Comparison of ENCODE assay signal across 1 cellular context in the genomic region with DNA sequence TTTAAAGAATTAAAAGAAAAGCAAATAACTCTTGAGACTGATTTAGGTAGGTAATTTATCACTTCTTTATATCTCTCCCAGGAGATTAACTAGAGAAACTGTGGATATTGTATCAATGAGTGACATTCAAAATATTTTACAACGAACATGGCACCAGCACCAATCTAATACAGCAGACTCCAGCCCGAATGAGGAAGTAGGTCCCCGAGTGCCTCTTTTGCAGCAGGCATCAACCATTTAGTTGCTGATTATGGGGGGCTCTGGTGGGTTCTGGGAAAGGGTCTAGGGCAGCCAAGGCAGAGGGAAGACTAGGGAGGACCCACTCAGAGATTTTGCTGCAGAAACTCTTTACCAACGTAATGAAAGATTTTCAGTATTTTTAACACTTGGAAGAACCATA.
TF ChIP-seq lines count a peak whose summit lies in the region.

No MANE protein-coding gene starts in this region.

TF ChIP-seq in GM12878, 131 proteins besides CTCF, POLR2A, EP300 and RAD21 (continued from another document):
- TF ChIP-seq, protein P1, sequence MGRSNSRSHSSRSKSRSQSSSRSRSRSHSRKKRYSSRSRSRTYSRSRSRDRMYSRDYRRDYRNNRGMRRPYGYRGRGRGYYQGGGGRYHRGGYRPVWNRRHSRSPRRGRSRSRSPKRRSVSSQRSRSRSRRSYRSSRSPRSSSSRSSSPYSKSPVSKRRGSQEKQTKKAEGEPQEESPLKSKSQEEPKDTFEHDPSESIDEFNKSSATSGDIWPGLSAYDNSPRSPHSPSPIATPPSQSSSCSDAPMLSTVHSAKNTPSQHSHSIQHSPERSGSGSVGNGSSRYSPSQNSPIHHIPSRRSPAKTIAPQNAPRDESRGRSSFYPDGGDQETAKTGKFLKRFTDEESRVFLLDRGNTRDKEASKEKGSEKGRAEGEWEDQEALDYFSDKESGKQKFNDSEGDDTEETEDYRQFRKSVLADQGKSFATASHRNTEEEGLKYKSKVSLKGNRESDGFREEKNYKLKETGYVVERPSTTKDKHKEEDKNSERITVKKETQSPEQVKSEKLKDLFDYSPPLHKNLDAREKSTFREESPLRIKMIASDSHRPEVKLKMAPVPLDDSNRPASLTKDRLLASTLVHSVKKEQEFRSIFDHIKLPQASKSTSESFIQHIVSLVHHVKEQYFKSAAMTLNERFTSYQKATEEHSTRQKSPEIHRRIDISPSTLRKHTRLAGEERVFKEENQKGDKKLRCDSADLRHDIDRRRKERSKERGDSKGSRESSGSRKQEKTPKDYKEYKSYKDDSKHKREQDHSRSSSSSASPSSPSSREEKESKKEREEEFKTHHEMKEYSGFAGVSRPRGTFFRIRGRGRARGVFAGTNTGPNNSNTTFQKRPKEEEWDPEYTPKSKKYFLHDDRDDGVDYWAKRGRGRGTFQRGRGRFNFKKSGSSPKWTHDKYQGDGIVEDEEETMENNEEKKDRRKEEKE (IDR thresholded peaks at IDR 0.05), result no peak
- no peak for TF ChIP-seq HCFC1 (IDR thresholded peaks at IDR 0.05; ENCODE audit: low read length)
- TF ChIP-seq RELA (IDR thresholded peaks at IDR 0.05; ENCODE audit: borderline replicate concordance, partially characterized antibody), result no peak
- no peak for TF ChIP-seq DPF2 (IDR thresholded peaks at IDR 0.05)
- TF ChIP-seq, protein P2, sequence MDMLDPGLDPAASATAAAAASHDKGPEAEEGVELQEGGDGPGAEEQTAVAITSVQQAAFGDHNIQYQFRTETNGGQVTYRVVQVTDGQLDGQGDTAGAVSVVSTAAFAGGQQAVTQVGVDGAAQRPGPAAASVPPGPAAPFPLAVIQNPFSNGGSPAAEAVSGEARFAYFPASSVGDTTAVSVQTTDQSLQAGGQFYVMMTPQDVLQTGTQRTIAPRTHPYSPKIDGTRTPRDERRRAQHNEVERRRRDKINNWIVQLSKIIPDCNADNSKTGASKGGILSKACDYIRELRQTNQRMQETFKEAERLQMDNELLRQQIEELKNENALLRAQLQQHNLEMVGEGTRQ (IDR thresholded peaks at IDR 0.05; ENCODE audit: borderline replicate concordance, low read depth, low read length), result no peak
